ENCODE assay signal across 25 cellular contexts in the genomic region with DNA sequence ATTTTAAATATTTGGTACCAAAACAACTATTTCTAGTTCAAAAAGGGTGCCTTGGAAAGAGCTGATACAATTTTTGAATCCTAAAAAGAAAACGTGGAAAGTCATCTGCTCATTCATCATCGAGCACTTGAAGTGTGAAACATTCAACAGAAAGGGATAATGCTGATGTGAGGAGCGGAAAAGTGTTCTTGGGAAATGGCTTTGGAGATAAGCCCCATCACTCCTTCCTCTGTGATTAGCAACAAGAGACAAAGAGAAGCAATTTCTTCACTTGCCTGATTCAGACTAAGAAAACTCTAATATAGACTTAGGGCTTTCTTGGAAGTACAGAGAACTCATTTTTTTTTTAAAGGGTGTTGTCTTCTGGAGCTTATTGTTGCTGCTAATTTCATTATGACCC.
DNase-seq lines count a peak whose midpoint lies in the region; ATAC-seq and TF ChIP-seq lines count a peak whose summit lies in the region.
"Had no signal": no experiment of that assay in that cellular context is flagged by ENCODE, and none has a peak within 500 bp of the region (broad histone marks: within the 10 kb centered on the region; RNA-seq: fewer than 3 reads in every experiment).

No MANE protein-coding gene starts in this region.

- no peaks in the 10 kb centered on the region for H3K27me3 Mint-ChIP-seq in MCF 10A (ENCODE audit: insufficient read depth, unreplicated experiment)
- H3K27me3 Mint-ChIP-seq: activated CD4-positive, alpha-beta T cell treated with anti-CD3 and anti-CD28 coated beads, Interleukin-2, amount 10 ng/mL, durations not matched to agents 7 days and 5 days; brain; effector memory CD8-positive, alpha-beta T cell had no signal

- H3K4me3 Mint-ChIP-seq in MCF 10A (ENCODE audit: unreplicated experiment): no peak overlapping the region
- H3K4me3 Mint-ChIP-seq: activated CD4-positive, alpha-beta T cell treated with anti-CD3 and anti-CD28 coated beads, Interleukin-2, amount 10 ng/mL, durations not matched to agents 7 days and 5 days; brain; effector memory CD8-positive, alpha-beta T cell; neural progenitor cell had no signal

- no peak for TF ChIP-seq POLR2A in heart left ventricle (IDR thresholded peaks at IDR 0.05)
- no peak for TF ChIP-seq POLR2A in thyroid gland (IDR thresholded peaks at IDR 0.05)

- CTCF ChIA-PET in MCF 10A (lab: Yijun Ruan, JAX): interaction anchor here (0.7 to 1.0 kb wide), 3 partner anchors 16 to 227 kb away, joined by 3 read pairs; no protein-coding TSS in a partner anchor

- no peaks in the 10 kb centered on the region for H3K27me3 ChIP-seq in heart right ventricle
- no peaks in the 10 kb centered on the region for H3K27me3 ChIP-seq in heart left ventricle
- no peaks in the 10 kb centered on the region for H3K27me3 ChIP-seq in thyroid gland
- H3K27me3 ChIP-seq: colonic mucosa, neural progenitor cell, upper lobe of right lung had no signal

- peak overlapping the region in 6 of 10 donors; percentile 6 to 61 (median 25) for H3K27ac ChIP-seq in heart right ventricle
- peak overlapping the region in 4 of 12 donors; percentile 8 to 58 (median 34) for H3K27ac ChIP-seq in heart left ventricle
- H3K27ac ChIP-seq in mesodermal cell (ENCODE audit: low read depth, low read length, severe bottlenecking): peak overlapping the region; percentile 37
- H3K27ac ChIP-seq in thyroid gland: peak overlapping the region; percentile 89 to 94 (median 91)
- H3K27ac ChIP-seq: colonic mucosa, KMS-11, neural progenitor cell, upper lobe of right lung had no signal

- POLR2A ChIA-PET in MCF 10A (lab: Yijun Ruan, JAX): interaction anchor here (0.7 to 1.6 kb wide), 8 partner anchors 8 to 86 kb away, joined by 3 to 6 read pairs (median 4); no protein-coding TSS in a partner anchor

- H3K27ac Mint-ChIP-seq in MCF 10A (ENCODE audit: low read depth, unreplicated experiment): peak overlapping the region; percentile 78
- H3K27ac Mint-ChIP-seq: activated CD4-positive, alpha-beta T cell treated with anti-CD3 and anti-CD28 coated beads, Interleukin-2, amount 10 ng/mL, durations not matched to agents 7 days and 5 days; effector memory CD8-positive, alpha-beta T cell had no signal

- peaks cover 37% of the 10 kb centered on the region for H3K36me3 Mint-ChIP-seq in MCF 10A (ENCODE audit: insufficient read depth, unreplicated experiment)

- peaks cover 36% of the 10 kb centered on the region for H3K4me1 Mint-ChIP-seq in MCF 10A (ENCODE audit: insufficient read depth, unreplicated experiment)

- DNase-seq in heart right ventricle: no peak
- DNase-seq in heart left ventricle: no peak
- DNase-seq in MCF 10A (ENCODE audit: unreplicated experiment): no peak
- DNase-seq in thyroid gland: no peak
- no peak for DNase-seq in NCI-H187 (lab: John Stamatoyannopoulos, UW)
- DNase-seq: 8988T; activated CD4-positive, alpha-beta T cell treated with anti-CD3 and anti-CD28 coated beads, Interleukin-2, amount 10 ng/mL, durations not matched to agents 7 days and 5 days; activated CD8-positive, alpha-beta memory T cell treated with anti-CD3 and anti-CD28 coated beads, Interleukin-2, amount 50 U/mL, for 4 hours; colonic mucosa; DMS79; effector memory CD8-positive, alpha-beta T cell; mucosa of descending colon; NCI-H1694; NCI-H2171 treated with DMSO at 0.1 percent for 48 hours; NCI-H748 treated with DMSO at 0.1 percent for 48 hours; SHP77 treated with DMSO at 0.1 percent for 48 hours; stimulated activated CD4-positive, alpha-beta T cell treated with anti-CD3 and anti-CD28 coated beads, Interleukin-2, amount 100 ng/mL, for 48 hours; stimulated activated naive CD4-positive, alpha-beta T cell treated with Interleukin-2 at 50 U/mL for 16 hours; upper lobe of right lung had no signal

- H3K4me1 ChIP-seq in heart right ventricle: peaks cover 21 to 99% (median 90%) of the 10 kb centered on the region in 9 donors
- H3K4me1 ChIP-seq in heart left ventricle: peaks cover 11 to 94% (median 83%) of the 10 kb centered on the region in 12 donors
- H3K4me1 ChIP-seq in mesodermal cell (ENCODE audit: control insufficient read depth, insufficient read depth, low read length, poor library complexity, severe bottlenecking): peaks cover 38% of the 10 kb centered on the region
- peaks cover 53 to 55% of the 10 kb centered on the region in 2 donors for H3K4me1 ChIP-seq in thyroid gland
- H3K4me1 ChIP-seq: colonic mucosa had no signal

- no peaks in the 10 kb centered on the region for H3K9me3 ChIP-seq in heart right ventricle
- no peaks in the 10 kb centered on the region for H3K9me3 ChIP-seq in heart left ventricle
- no peaks in the 10 kb centered on the region for H3K9me3 ChIP-seq in mesodermal cell (ENCODE audit: control insufficient read depth, low read length)
- no peaks in the 10 kb centered on the region for H3K9me3 ChIP-seq in thyroid gland
- H3K9me3 ChIP-seq: colonic mucosa, mucosa of descending colon, upper lobe of right lung had no signal

- no TSS peak for BruUV-seq in MCF 10A (replicated peaks; lab: Mats Ljungman, UMichigan)

- TF ChIP-seq CTCF in heart right ventricle (IDR thresholded peaks at IDR 0.05) (no peak), heart left ventricle (IDR thresholded peaks at IDR 0.05) (no peak), MCF 10A (IDR thresholded peaks at IDR 0.05; ENCODE audit: unreplicated experiment) (no peak), thyroid gland (IDR thresholded peaks at IDR 0.05) (no peak)

- no peak for ATAC-seq in heart right ventricle
- no peak for ATAC-seq in heart left ventricle
- ATAC-seq in GM18909 (IDR thresholded peaks at IDR 0.05; ENCODE audit: poor library complexity, unreplicated experiment): no peak
- no peak for ATAC-seq in GM18907 (IDR thresholded peaks at IDR 0.05; ENCODE audit: unreplicated experiment)
- ATAC-seq: effector memory CD8-positive, alpha-beta T cell; mucosa of descending colon; upper lobe of right lung had no signal

- 39 to 51% methylated on average over 3 of the region's 3 CpGs for WGBS in heart right ventricle, 2 donors
- WGBS in heart left ventricle, 4 donors: 51 to 52% (median 52%) methylated on average over 3 of the region's 3 CpGs
- 52 to 60% methylated on average over 2 of the region's 3 CpGs for WGBS in mesodermal cell (ENCODE audit: insufficient coverage in 2 of 2), 2 experiments
- WGBS in thyroid gland, 2 donors: 56 to 62% methylated on average over 3 of the region's 3 CpGs

- no peaks in the 10 kb centered on the region for H3K9me3 Mint-ChIP-seq in MCF 10A (ENCODE audit: unreplicated experiment)
- H3K9me3 Mint-ChIP-seq: activated CD4-positive, alpha-beta T cell treated with anti-CD3 and anti-CD28 coated beads, Interleukin-2, amount 10 ng/mL, durations not matched to agents 7 days and 5 days; brain; effector memory CD8-positive, alpha-beta T cell; neural progenitor cell had no signal

- intact Hi-C loops in heart right ventricle (cut with DNase I): loop anchor here in 1 of 10 donors (5.0 kb wide), 1 partner anchor 81 kb away; no protein-coding TSS in a partner anchor
- intact Hi-C loops in heart left ventricle (cut with DNase I): no loop called here
- intact Hi-C loops in MCF 10A (cut with micrococcal nuclease): no loop called here
- intact Hi-C loops in thyroid gland (cut with DNase I): no loop called here

- H3K4me3 ChIP-seq in heart right ventricle (no peak overlapping the region), heart left ventricle (no peak overlapping the region), mesodermal cell (ENCODE audit: extremely low read depth, insufficient read depth, low read length, poor library complexity, severe bottlenecking) (no peak overlapping the region), thyroid gland (replicated peaks in 1 of 3) (no peak overlapping the region)
- H3K4me3 ChIP-seq: colonic mucosa, mucosa of descending colon, neural progenitor cell, upper lobe of right lung had no signal

- H3K36me3 ChIP-seq in heart right ventricle: peaks cover 0 to 22% (median 14%) of the 10 kb centered on the region in 9 donors
- peaks cover 0 to 22% (median 19%) of the 10 kb centered on the region in 9 donors for H3K36me3 ChIP-seq in heart left ventricle
- peaks cover 51% of the 10 kb centered on the region for H3K36me3 ChIP-seq in mesodermal cell (ENCODE audit: control insufficient read depth, insufficient read depth, low read length)
- peaks cover 18% of the 10 kb centered on the region in 2 donors for H3K36me3 ChIP-seq in thyroid gland
- H3K36me3 ChIP-seq: colonic mucosa, neural progenitor cell had no signal
